10 cellular contexts compared by ENCODE assay signal in the genomic region with DNA sequence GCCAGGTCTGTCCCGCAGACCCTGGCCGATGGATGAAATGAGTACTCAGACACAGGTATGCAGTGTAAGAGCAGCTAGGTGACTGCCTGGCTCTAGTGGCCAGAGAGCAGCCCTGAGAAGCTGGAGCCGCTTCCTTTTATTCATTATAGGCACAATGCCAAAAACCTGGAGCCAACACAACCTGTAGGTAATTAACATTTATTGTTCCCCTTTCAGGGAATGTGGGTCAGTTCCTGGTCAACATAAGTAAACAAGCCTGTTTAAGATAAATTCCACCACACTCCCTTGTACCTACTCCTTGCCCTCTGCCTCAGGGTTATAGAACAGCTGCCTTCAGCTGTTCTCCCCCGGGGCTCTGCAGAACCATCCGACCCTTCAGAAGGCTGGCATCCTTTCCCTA. TPM values are rescaled to one million over a fixed set of nuclear protein-coding genes. Genes with fewer than 3 reads are reported as not detected.
DNase-seq lines count a peak whose midpoint lies in the region; ATAC-seq and TF ChIP-seq lines count a peak whose summit lies in the region.
"Not testable (repeated sequence)": the region's sequence is repeated elsewhere in the genome, so short reads cannot be mapped to it uniquely, and the experiment has no call there.
"Had no signal": no experiment of that assay in that cellular context is flagged by ENCODE, and none has a peak within 500 bp of the region (broad histone marks: within the 10 kb centered on the region; RNA-seq: fewer than 3 reads in every experiment).

No MANE protein-coding gene starts in this region.

- peaks cover 11% of the 10 kb centered on the region for H3K4me1 Mint-ChIP-seq in neural progenitor cell

- H3K27me3 Mint-ChIP-seq in neural progenitor cell (ENCODE audit: insufficient read depth, low read depth), result not testable (repeated sequence)

- not testable (repeated sequence) for H3K36me3 Mint-ChIP-seq in neural progenitor cell

- not testable (repeated sequence) for TF ChIP-seq CTCF in RWPE2 (IDR thresholded peaks at IDR 0.05; ENCODE audit: poor library complexity, severe bottlenecking); neural progenitor cell (IDR thresholded peaks at IDR 0.05)

- not testable (repeated sequence) for H3K9me3 ChIP-seq in BLaER1; RWPE2 (ENCODE audit: severe bottlenecking); neural progenitor cell (ENCODE audit: low read depth)

- not testable (repeated sequence) for H3K9me3 Mint-ChIP-seq in neural progenitor cell

- H3K4me2 ChIP-seq in BLaER1, result peak overlapping the region; percentile 14; the same call in 1 of the 2 replicates
- not testable (repeated sequence) for H3K4me2 ChIP-seq in neural progenitor cell

- ATAC-seq in RWPE2 (ENCODE audit: low read depth), result not testable (repeated sequence)

- not testable (repeated sequence) for H3K27ac ChIP-seq in BLaER1; RWPE2 (ENCODE audit: poor library complexity, severe bottlenecking); neural progenitor cell

- not testable (repeated sequence) for H3K4me3 Mint-ChIP-seq in neural progenitor cell

- not testable (repeated sequence) for H3K79me2 ChIP-seq in neural progenitor cell (ENCODE audit: low read depth)

- H3K9ac ChIP-seq in BLaER1, neural progenitor cell: not testable (repeated sequence)

- not testable (repeated sequence) for H3K27me3 ChIP-seq in BLaER1, neural progenitor cell
- H3K27me3 ChIP-seq in RWPE2 (ENCODE audit: insufficient read depth, poor library complexity, severe bottlenecking), result peaks cover 18% of the 10 kb centered on the region

- H3F3A ChIP-seq in neural progenitor cell (ENCODE audit: low read depth), result peaks cover 16% of the 10 kb centered on the region

- H3K36me3 ChIP-seq in BLaER1; RWPE2 (ENCODE audit: low read depth); neural progenitor cell: not testable (repeated sequence)

- H3K27ac Mint-ChIP-seq in neural progenitor cell, result peak overlapping the region; percentile 58

- DNase-seq in HT-29 (ENCODE audit: low spot score), result peak; percentile 53
- DNase-seq in NCI-H69 (lab: John Stamatoyannopoulos, UW), result peak; percentile 53
- peak; percentile 4 for DNase-seq in RWPE2 (ENCODE audit: low spot score)
- peak; percentile 15 for DNase-seq in ecto neural progenitor cell (ENCODE audit: low spot score)
- DNase-seq in islet precursor cell, result peak; percentile 0
- not testable (repeated sequence) for DNase-seq in neural progenitor cell (ENCODE audit: low spot score)

- not testable (repeated sequence) for H2AFZ ChIP-seq in neural progenitor cell (replicated peaks)

- H4K20me1 ChIP-seq in BLaER1; neural progenitor cell (ENCODE audit: low read depth): not testable (repeated sequence)

- H3K4me3 ChIP-seq in BLaER1; RWPE2 (ENCODE audit: severe bottlenecking); neural progenitor cell: not testable (repeated sequence)

- H3K4me1 ChIP-seq in BLaER1 (peaks cover 50% of the 10 kb centered on the region), neural progenitor cell (peaks cover 17% of the 10 kb centered on the region)
- not testable (repeated sequence) for H3K4me1 ChIP-seq in RWPE2 (ENCODE audit: insufficient read depth, poor library complexity, severe bottlenecking)

RNA-seq across cellular contexts. Expression of gene SYNDIG1L, which starts 28.4 kb away (rescaled TPM):
- not detected in 2 replicates for total RNA-seq in HT-29 (2014; rRNA removed; shearing (Covaris generic))
- 0.40 TPM in 1 of 2 replicates, not detected in the other for total RNA-seq in neural progenitor cell (ENCODE audit: low replicate concordance)
- total RNA-seq: Calu3; CD4-positive, alpha-beta memory T cell; HepG2 had no signal

RNA-seq across cellular contexts. Expression of gene NPC2, which starts 38.7 kb away (rescaled TPM):
- 108 and 141 TPM in 2 replicates for total RNA-seq in HT-29 (2014; rRNA removed; shearing (Covaris generic))
- 371 and 405 TPM in 2 replicates for total RNA-seq in neural progenitor cell (ENCODE audit: low replicate concordance)

RNA-seq across cellular contexts. Expression of gene ISCA2, which starts 39.2 kb away (rescaled TPM):
- total RNA-seq in HT-29 (2014; rRNA removed; shearing (Covaris generic)), result 12.7 and 16.3 TPM in 2 replicates
- 45.5 and 47.0 TPM in 2 replicates for total RNA-seq in neural progenitor cell (ENCODE audit: low replicate concordance)
